8 cellular contexts compared by ENCODE assay signal in genomic region chr7:151368136-151368571, GRCh38. TPM values are rescaled to one million over a fixed set of nuclear protein-coding genes. Genes with fewer than 3 reads are reported as not detected.
DNase-seq lines count a peak whose midpoint lies in the region; ATAC-seq, FAIRE-seq and TF ChIP-seq lines count a peak whose summit lies in the region.

No MANE protein-coding gene starts in this region.

- H3K4me3 ChIP-seq in astrocyte (ENCODE audit: insufficient read depth, low read depth, low read length) (no peak overlapping the region), small intestine (ENCODE audit: low read depth in 1 of 2, low read length in 2 of 2) (no peak overlapping the region)

- peak; percentile 97 for ATAC-seq in HG02642 (IDR thresholded peaks at IDR 0.05; ENCODE audit: poor library complexity, unreplicated experiment)

- H3K9me3 ChIP-seq in astrocyte (ENCODE audit: insufficient read depth, low read depth, low read length) (no peaks in the 10 kb centered on the region), small intestine (ENCODE audit: control insufficient read depth, low read depth) (no peaks in the 10 kb centered on the region)

- FAIRE-seq in astrocyte (lab: Jason Lieb, UNC) (no peak), small intestine (lab: Jason Lieb, UNC) (no peak)

- H3K4me1 Mint-ChIP-seq in astrocyte (ENCODE audit: low read depth, unreplicated experiment): peaks cover 34% of the 10 kb centered on the region

- H3K79me2 ChIP-seq in astrocyte (ENCODE audit: insufficient read depth, low read length): no peaks in the 10 kb centered on the region

- H3K4me1 ChIP-seq in astrocyte (ENCODE audit: insufficient read depth, low read length) (peaks cover 10% of the 10 kb centered on the region), small intestine (ENCODE audit: control insufficient read depth in 2 of 2, insufficient read depth in 1 of 2, low read depth in 1 of 2, low read length in 1 of 2) (peaks cover 0 to 2% of the 10 kb centered on the region in 2 donors)

- 10 to 12% (median 12%) methylated on average over 11 of the region's 11 CpGs for WGBS in small intestine, 3 donors

- H3K27ac Mint-ChIP-seq in astrocyte (ENCODE audit: unreplicated experiment): peak overlapping the region; percentile 81

- no peak overlapping the region for H3K4me2 ChIP-seq in astrocyte (ENCODE audit: low read length)

- peaks cover 1% of the 10 kb centered on the region for H3K27me3 Mint-ChIP-seq in astrocyte (ENCODE audit: low read depth, unreplicated experiment)

- H3K27me3 ChIP-seq in astrocyte (ENCODE audit: insufficient read depth, low read length) (no peaks in the 10 kb centered on the region), small intestine (ENCODE audit: control insufficient read depth in 2 of 2, insufficient read depth in 2 of 2, low read length in 2 of 2) (no peaks in the 10 kb centered on the region)

- H2AFZ ChIP-seq in astrocyte (ENCODE audit: low read depth, low read length): no peak overlapping the region

- no peaks in the 10 kb centered on the region for H3K36me3 ChIP-seq in astrocyte (ENCODE audit: insufficient read depth, low read length)
- H3K36me3 ChIP-seq in small intestine (ENCODE audit: control insufficient read depth in 2 of 2, insufficient read depth in 2 of 2, low read length in 2 of 2): peaks cover 11% of the 10 kb centered on the region in 2 donors

- peak; percentile 93 for TF ChIP-seq CTCF in astrocyte (IDR thresholded peaks at IDR 0.05; ENCODE audit: insufficient read depth, low read depth, low read length)

- peaks cover 12% of the 10 kb centered on the region for H3K36me3 Mint-ChIP-seq in astrocyte (ENCODE audit: low read depth, unreplicated experiment)

- peak; percentile 41 for DNase-seq in NK-92 treated with Interleukin-12 subunit alpha and Interleukin-12 subunit beta, amount 100 ng/mL, for 24 hours (lab: John Stamatoyannopoulos, UW)
- DNase-seq in NK-92 (lab: John Stamatoyannopoulos, UW; ENCODE audit: unreplicated experiment): no peak
- peak; percentile 86 for DNase-seq in NCI-H1092 treated with DMSO at 0.1 percent for 48 hours (lab: John Stamatoyannopoulos, UW)
- peak; percentile 54 for DNase-seq in T-helper 22 cell (ENCODE audit: low read depth)
- DNase-seq in astrocyte (ENCODE audit: low read depth): peak; percentile 43
- DNase-seq in hippocampal formation (lab: John Stamatoyannopoulos, UW): peak; percentile 48 to 64
- DNase-seq in small intestine: peak; percentile 84

- H3K27ac ChIP-seq in astrocyte (ENCODE audit: low read depth, low read length): no peak overlapping the region
- no peak overlapping the region for H3K27ac ChIP-seq in small intestine (ENCODE audit: low read depth in 1 of 2, low read length in 1 of 2)

- H3K4me3 Mint-ChIP-seq in astrocyte (ENCODE audit: unreplicated experiment): no peak overlapping the region

- H3K9ac ChIP-seq in astrocyte (ENCODE audit: low read length): no peak overlapping the region

- peaks cover 8% of the 10 kb centered on the region for H4K20me1 ChIP-seq in astrocyte (ENCODE audit: insufficient read depth, low read length)

- H3K9me3 Mint-ChIP-seq in astrocyte (ENCODE audit: unreplicated experiment): no peaks in the 10 kb centered on the region

RNA-seq across cellular contexts. Expression of gene NUB1, which starts 26.5 kb away (rescaled TPM):
- 38.8 and 41.6 TPM in 2 replicates for total RNA-seq in astrocyte
- 10 to 100 TPM; 37.4 to 70.8 (median 62.8) TPM for polyA plus RNA-seq in small intestine

RNA-seq across cellular contexts. Expression of gene WDR86, which starts 41.7 kb away (rescaled TPM):
- total RNA-seq in astrocyte: 2.5 and 3.6 TPM in 2 replicates
- 1 to 10 TPM in 2 of 3 donors, not detected in 1; 1.1 to 1.8 TPM for polyA plus RNA-seq in small intestine
